In the genomic region with DNA sequence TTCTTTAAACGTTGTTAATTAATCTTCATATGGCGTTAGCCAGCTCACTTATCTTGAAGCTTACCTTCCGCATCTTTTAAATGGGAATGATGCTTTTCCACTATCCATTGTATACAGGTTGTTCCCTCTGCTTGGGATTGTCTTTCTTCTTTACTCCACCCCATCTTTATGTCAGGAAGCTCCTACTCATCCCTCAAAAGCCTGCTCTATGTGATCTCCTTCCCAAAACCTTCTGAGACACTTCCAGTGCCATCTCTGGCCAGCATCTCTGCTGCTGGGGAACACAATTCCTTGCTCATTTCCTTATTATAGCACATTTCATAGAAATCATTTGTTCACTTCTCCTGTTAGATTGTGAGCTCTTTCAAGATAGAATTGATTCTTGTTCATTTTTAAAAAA, we compare ENCODE assay signal across 2 cellular contexts.
TF ChIP-seq lines count a peak whose summit lies in the region.

No MANE protein-coding gene starts in this region.

TF ChIP-seq in SK-N-SH treated with all-trans-retinoic acid at 6 μM for 48 hours, 23 proteins besides CTCF, POLR2A, EP300 and RAD21 (continued from another document):
- TF ChIP-seq ISL1 (CRISPR knock-in tag; IDR thresholded peaks at IDR 0.05) = no peak
- no peak for TF ChIP-seq GLIS3 (CRISPR knock-in tag; IDR thresholded peaks at IDR 0.05)

TF ChIP-seq in SK-N-SH, 30 proteins besides CTCF, POLR2A, EP300 and RAD21 (continued from another document):
- TF ChIP-seq, protein P1, sequence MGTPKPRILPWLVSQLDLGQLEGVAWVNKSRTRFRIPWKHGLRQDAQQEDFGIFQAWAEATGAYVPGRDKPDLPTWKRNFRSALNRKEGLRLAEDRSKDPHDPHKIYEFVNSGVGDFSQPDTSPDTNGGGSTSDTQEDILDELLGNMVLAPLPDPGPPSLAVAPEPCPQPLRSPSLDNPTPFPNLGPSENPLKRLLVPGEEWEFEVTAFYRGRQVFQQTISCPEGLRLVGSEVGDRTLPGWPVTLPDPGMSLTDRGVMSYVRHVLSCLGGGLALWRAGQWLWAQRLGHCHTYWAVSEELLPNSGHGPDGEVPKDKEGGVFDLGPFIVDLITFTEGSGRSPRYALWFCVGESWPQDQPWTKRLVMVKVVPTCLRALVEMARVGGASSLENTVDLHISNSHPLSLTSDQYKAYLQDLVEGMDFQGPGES (IDR thresholded peaks at IDR 0.05; ENCODE audit: low read depth, low read length) = no peak
- TF ChIP-seq FOSL2 (IDR thresholded peaks at IDR 0.05; ENCODE audit: borderline replicate concordance, low read depth) (no peak), POLR2AphosphoS5 (IDR thresholded peaks at IDR 0.05; ENCODE audit: low read depth, low read length) (no peak), CHD2 (IDR thresholded peaks at IDR 0.05; ENCODE audit: low read length, partially characterized antibody) (no peak), EZH2phosphoT487 (IDR thresholded peaks at IDR 0.05; ENCODE audit: borderline replicate concordance, low read depth) (no peak), RXRA (IDR thresholded peaks at IDR 0.05; ENCODE audit: borderline replicate concordance, low read depth) (no peak), ELF1 (IDR thresholded peaks at IDR 0.05) (no peak), SIN3A (IDR thresholded peaks at IDR 0.05; ENCODE audit: borderline replicate concordance, low read depth, low read length) (no peak), NRF1 (IDR thresholded peaks at IDR 0.05; ENCODE audit: low read depth, low read length) (no peak), RCOR1 (IDR thresholded peaks at IDR 0.05; ENCODE audit: low read length) (no peak), SMC3 (IDR thresholded peaks at IDR 0.05; ENCODE audit: low read depth, low read length) (no peak), TAF1 (IDR thresholded peaks at IDR 0.05; ENCODE audit: borderline replicate concordance, low read depth, low read length) (no peak)
- TF ChIP-seq, protein P2, sequence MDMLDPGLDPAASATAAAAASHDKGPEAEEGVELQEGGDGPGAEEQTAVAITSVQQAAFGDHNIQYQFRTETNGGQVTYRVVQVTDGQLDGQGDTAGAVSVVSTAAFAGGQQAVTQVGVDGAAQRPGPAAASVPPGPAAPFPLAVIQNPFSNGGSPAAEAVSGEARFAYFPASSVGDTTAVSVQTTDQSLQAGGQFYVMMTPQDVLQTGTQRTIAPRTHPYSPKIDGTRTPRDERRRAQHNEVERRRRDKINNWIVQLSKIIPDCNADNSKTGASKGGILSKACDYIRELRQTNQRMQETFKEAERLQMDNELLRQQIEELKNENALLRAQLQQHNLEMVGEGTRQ (IDR thresholded peaks at IDR 0.05; ENCODE audit: borderline replicate concordance, low read depth, low read length) = no peak
- TF ChIP-seq, protein P3, sequence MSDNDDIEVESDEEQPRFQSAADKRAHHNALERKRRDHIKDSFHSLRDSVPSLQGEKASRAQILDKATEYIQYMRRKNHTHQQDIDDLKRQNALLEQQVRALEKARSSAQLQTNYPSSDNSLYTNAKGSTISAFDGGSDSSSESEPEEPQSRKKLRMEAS (IDR thresholded peaks at IDR 0.05; ENCODE audit: low read depth) = no peak
- TF ChIP-seq, protein P4, sequence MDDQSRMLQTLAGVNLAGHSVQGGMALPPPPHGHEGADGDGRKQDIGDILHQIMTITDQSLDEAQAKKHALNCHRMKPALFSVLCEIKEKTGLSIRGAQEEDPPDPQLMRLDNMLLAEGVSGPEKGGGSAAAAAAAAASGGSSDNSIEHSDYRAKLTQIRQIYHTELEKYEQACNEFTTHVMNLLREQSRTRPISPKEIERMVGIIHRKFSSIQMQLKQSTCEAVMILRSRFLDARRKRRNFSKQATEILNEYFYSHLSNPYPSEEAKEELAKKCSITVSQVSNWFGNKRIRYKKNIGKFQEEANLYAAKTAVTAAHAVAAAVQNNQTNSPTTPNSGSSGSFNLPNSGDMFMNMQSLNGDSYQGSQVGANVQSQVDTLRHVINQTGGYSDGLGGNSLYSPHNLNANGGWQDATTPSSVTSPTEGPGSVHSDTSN (IDR thresholded peaks at IDR 0.05) = no peak
- TF ChIP-seq, protein P5, sequence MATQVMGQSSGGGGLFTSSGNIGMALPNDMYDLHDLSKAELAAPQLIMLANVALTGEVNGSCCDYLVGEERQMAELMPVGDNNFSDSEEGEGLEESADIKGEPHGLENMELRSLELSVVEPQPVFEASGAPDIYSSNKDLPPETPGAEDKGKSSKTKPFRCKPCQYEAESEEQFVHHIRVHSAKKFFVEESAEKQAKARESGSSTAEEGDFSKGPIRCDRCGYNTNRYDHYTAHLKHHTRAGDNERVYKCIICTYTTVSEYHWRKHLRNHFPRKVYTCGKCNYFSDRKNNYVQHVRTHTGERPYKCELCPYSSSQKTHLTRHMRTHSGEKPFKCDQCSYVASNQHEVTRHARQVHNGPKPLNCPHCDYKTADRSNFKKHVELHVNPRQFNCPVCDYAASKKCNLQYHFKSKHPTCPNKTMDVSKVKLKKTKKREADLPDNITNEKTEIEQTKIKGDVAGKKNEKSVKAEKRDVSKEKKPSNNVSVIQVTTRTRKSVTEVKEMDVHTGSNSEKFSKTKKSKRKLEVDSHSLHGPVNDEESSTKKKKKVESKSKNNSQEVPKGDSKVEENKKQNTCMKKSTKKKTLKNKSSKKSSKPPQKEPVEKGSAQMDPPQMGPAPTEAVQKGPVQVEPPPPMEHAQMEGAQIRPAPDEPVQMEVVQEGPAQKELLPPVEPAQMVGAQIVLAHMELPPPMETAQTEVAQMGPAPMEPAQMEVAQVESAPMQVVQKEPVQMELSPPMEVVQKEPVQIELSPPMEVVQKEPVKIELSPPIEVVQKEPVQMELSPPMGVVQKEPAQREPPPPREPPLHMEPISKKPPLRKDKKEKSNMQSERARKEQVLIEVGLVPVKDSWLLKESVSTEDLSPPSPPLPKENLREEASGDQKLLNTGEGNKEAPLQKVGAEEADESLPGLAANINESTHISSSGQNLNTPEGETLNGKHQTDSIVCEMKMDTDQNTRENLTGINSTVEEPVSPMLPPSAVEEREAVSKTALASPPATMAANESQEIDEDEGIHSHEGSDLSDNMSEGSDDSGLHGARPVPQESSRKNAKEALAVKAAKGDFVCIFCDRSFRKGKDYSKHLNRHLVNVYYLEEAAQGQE (IDR thresholded peaks at IDR 0.05; ENCODE audit: low read depth, low read length) = no peak
- TF ChIP-seq, protein P6, sequence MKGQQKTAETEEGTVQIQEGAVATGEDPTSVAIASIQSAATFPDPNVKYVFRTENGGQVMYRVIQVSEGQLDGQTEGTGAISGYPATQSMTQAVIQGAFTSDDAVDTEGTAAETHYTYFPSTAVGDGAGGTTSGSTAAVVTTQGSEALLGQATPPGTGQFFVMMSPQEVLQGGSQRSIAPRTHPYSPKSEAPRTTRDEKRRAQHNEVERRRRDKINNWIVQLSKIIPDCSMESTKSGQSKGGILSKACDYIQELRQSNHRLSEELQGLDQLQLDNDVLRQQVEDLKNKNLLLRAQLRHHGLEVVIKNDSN (IDR thresholded peaks at IDR 0.05; ENCODE audit: borderline replicate concordance, low read depth) = no peak
- TF ChIP-seq, protein P7, sequence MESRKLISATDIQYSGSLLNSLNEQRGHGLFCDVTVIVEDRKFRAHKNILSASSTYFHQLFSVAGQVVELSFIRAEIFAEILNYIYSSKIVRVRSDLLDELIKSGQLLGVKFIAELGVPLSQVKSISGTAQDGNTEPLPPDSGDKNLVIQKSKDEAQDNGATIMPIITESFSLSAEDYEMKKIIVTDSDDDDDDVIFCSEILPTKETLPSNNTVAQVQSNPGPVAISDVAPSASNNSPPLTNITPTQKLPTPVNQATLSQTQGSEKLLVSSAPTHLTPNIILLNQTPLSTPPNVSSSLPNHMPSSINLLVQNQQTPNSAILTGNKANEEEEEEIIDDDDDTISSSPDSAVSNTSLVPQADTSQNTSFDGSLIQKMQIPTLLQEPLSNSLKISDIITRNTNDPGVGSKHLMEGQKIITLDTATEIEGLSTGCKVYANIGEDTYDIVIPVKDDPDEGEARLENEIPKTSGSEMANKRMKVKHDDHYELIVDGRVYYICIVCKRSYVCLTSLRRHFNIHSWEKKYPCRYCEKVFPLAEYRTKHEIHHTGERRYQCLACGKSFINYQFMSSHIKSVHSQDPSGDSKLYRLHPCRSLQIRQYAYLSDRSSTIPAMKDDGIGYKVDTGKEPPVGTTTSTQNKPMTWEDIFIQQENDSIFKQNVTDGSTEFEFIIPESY (IDR thresholded peaks at IDR 0.05; ENCODE audit: borderline replicate concordance, low read depth) = no peak
TF ChIP-seq in SK-N-SH: peak in this region for 0.
